In genomic region chr10:102306006-102306405, GRCh38 we compare ENCODE assay signal across 25 cellular contexts.
"Had no signal": no experiment of that assay in that cellular context is flagged by ENCODE, and none has a peak within 500 bp of the region (broad histone marks: within the 10 kb centered on the region; RNA-seq: fewer than 3 reads in every experiment).

No MANE protein-coding gene starts in this region.

- DNase-seq: colonic mucosa; cortex of kidney; dorsolateral prefrontal cortex; effector CD4-positive, alpha-beta T cell; effector memory CD4-positive, alpha-beta T cell; foreskin keratinocyte; glutamatergic neuron; head of caudate nucleus; heart right ventricle; hippocampal formation; left cardiac atrium; left lung; left ventricle myocardium superior; lower lobe of right lung; mammary epithelial cell; mesendoderm; midbrain; naive thymus-derived CD4-positive, alpha-beta T cell had no signal

- H3K27ac Mint-ChIP-seq: dendritic cell treated with granulocyte-macrophage colony-stimulating factor and Interleukin-4, amounts not matched to agents 40 ng/mL and 50 ng/mL, for 4 days; memory B cell; naive thymus-derived CD4-positive, alpha-beta T cell had no signal

- H3K36me3 ChIP-seq: colonic mucosa, esophagus muscularis mucosa, left lung, lower lobe of right lung had no signal

- ATAC-seq: foreskin keratinocyte; heart right ventricle; left cardiac atrium; left lung; left ventricle myocardium superior; lower lobe of right lung; naive thymus-derived CD4-positive, alpha-beta T cell had no signal

- H3K27me3 Mint-ChIP-seq: dendritic cell treated with granulocyte-macrophage colony-stimulating factor and Interleukin-4, amounts not matched to agents 40 ng/mL and 50 ng/mL, for 4 days; memory B cell; naive thymus-derived CD4-positive, alpha-beta T cell had no signal

- FAIRE-seq: frontal cortex, islet of Langerhans, keratinocyte had no signal

- H3K27me3 ChIP-seq: colonic mucosa, dorsolateral prefrontal cortex, esophagus muscularis mucosa, foreskin keratinocyte, heart right ventricle, left lung had no signal

- H3K4me3 Mint-ChIP-seq: dendritic cell treated with granulocyte-macrophage colony-stimulating factor and Interleukin-4, amounts not matched to agents 40 ng/mL and 50 ng/mL, for 4 days; memory B cell; naive thymus-derived CD4-positive, alpha-beta T cell had no signal

- H3K9me3 ChIP-seq: colonic mucosa, esophagus muscularis mucosa, heart right ventricle, left lung, lower lobe of right lung had no signal

- H3K4me3 ChIP-seq: colonic mucosa, dorsolateral prefrontal cortex, esophagus muscularis mucosa, heart right ventricle, left lung, lower lobe of right lung had no signal

- H3K4me1 ChIP-seq: colonic mucosa had no signal

- H3K27ac ChIP-seq: colonic mucosa, dorsolateral prefrontal cortex, epithelial cell of prostate, esophagus muscularis mucosa, foreskin keratinocyte, left lung, lower lobe of right lung had no signal
